ENCODE assay signal across 1 cellular context in genomic region chr17:48915459-48916282, GRCh38.
TF ChIP-seq lines count a peak whose summit lies in the region.

No MANE protein-coding gene starts in this region.

TF ChIP-seq in GM12878, 131 proteins besides CTCF, POLR2A, EP300 and RAD21:
- TF ChIP-seq EED (IDR thresholded peaks at IDR 0.05; ENCODE audit: low read depth) (peak; percentile 66), RFX5 (IDR thresholded peaks at IDR 0.05; ENCODE audit: low read depth, low read length) (no peak), IRF4 (IDR thresholded peaks at IDR 0.05; ENCODE audit: low read depth, low read length) (peak; percentile 76; the same call in 1 of the 2 replicates), RELA (IDR thresholded peaks at IDR 0.05; ENCODE audit: borderline replicate concordance, partially characterized antibody) (peak; percentile 95), TCF12 (IDR thresholded peaks at IDR 0.05; ENCODE audit: low read depth, low read length) (peak; percentile 34; the same call in 1 of the 2 replicates), BRCA1 (IDR thresholded peaks at IDR 0.05; ENCODE audit: low read depth, low read length) (no peak), PML (IDR thresholded peaks at IDR 0.05; ENCODE audit: low read length) (peak; percentile 82), KLF5 (IDR thresholded peaks at IDR 0.05; ENCODE audit: partially characterized antibody) (no peak), BHLHE40 (IDR thresholded peaks at IDR 0.05; ENCODE audit: borderline replicate concordance in 1 of 2, low read depth in 2 of 2, low read length in 1 of 2) (peak in 1 of 2 experiments; percentile 35; a peak in 1 of 4 replicates), ATF7 (IDR thresholded peaks at IDR 0.05; ENCODE audit: low read depth) (peak; percentile 73), RELB (IDR thresholded peaks at IDR 0.05; ENCODE audit: low read depth) (peak; percentile 96), DPF2 (IDR thresholded peaks at IDR 0.05) (peak; percentile 90), BCL11A (IDR thresholded peaks at IDR 0.05; ENCODE audit: low read depth, low read length) (peak; percentile 71), SIN3A (IDR thresholded peaks at IDR 0.05; ENCODE audit: low read depth, low read length) (0 out of 2 replicates have a peak, but pooled peaks have one; percentile 13), PKNOX1 (IDR thresholded peaks at IDR 0.05) (0 out of 2 replicates have a peak, but pooled peaks have one; percentile 8), FOXM1 (IDR thresholded peaks at IDR 0.05; ENCODE audit: low read depth, low read length) (peak; percentile 90), CHD4 (IDR thresholded peaks at IDR 0.05) (no peak), NFIC (IDR thresholded peaks at IDR 0.05; ENCODE audit: low read depth, low read length) (peak; percentile 88), CBFB (IDR thresholded peaks at IDR 0.05; ENCODE audit: low read depth) (peak; percentile 61; the same call in 1 of the 2 replicates), MEF2A (IDR thresholded peaks at IDR 0.05; ENCODE audit: insufficient read depth, low read depth, low read length) (peak; percentile 58; the same call in 1 of the 2 replicates), RAD51 (IDR thresholded peaks at IDR 0.05) (peak; percentile 39; the same call in 1 of the 2 replicates), SRF (IDR thresholded peaks at IDR 0.05; ENCODE audit: low read depth in 2 of 2, low read length in 2 of 2) (0 out of 4 replicates have a peak, but pooled peaks of 1 of the 2 experiments have one; percentile 24), IKZF2 (IDR thresholded peaks at IDR 0.05) (peak; percentile 69 to 76), CREM (IDR thresholded peaks at IDR 0.05; ENCODE audit: low read depth) (peak; percentile 78; the same call in 1 of the 2 replicates), CREB1 (IDR thresholded peaks at IDR 0.05; ENCODE audit: low read depth) (peak; percentile 42; the same call in 1 of the 2 replicates), NBN (IDR thresholded peaks at IDR 0.05) (peak; percentile 56; the same call in 1 of the 2 replicates), SPI1 (IDR thresholded peaks at IDR 0.05; ENCODE audit: borderline replicate concordance, insufficient read depth, low read depth, low read length) (no peak; the same call in 1 of the 2 replicates), E4F1 (IDR thresholded peaks at IDR 0.05; ENCODE audit: borderline replicate concordance, partially characterized antibody) (no peak), ATF2 (IDR thresholded peaks at IDR 0.05; ENCODE audit: low read length) (peak; percentile 84), IKZF1 (conservative IDR thresholded peaks at IDR 0.05) (peak; percentile 63), GABPA (IDR thresholded peaks at IDR 0.05; ENCODE audit: low read depth) (no peak; the same call in none of the 2 replicates), NR2F1 (conservative IDR thresholded peaks at IDR 0.05) (no peak), RCOR1 (conservative IDR thresholded peaks at IDR 0.05; ENCODE audit: low read depth, low read length) (0 out of 2 replicates have a peak, but pooled peaks have one; percentile 66), BMI1 (IDR thresholded peaks at IDR 0.05; ENCODE audit: borderline replicate concordance) (0 out of 2 replicates have a peak, but pooled peaks have one; percentile 17), JUNB (IDR thresholded peaks at IDR 0.05) (peak; percentile 97), JUND (IDR thresholded peaks at IDR 0.05; ENCODE audit: low read depth, low read length) (peak; percentile 82), CHD1 (IDR thresholded peaks at IDR 0.05; ENCODE audit: low read depth, low read length) (no peak), RUNX3 (IDR thresholded peaks at IDR 0.05; ENCODE audit: low read length) (peak; percentile 77), SP1 (IDR thresholded peaks at IDR 0.05; ENCODE audit: low read depth, low read length) (peak; percentile 24), MXI1 (IDR thresholded peaks at IDR 0.05; ENCODE audit: low read depth, low read length) (peak; percentile 67; the same call in 1 of the 2 replicates), SREBF1 (IDR thresholded peaks at IDR 0.05; ENCODE audit: low read length) (no peak), CEBPB (IDR thresholded peaks at IDR 0.05; ENCODE audit: borderline replicate concordance in 1 of 2, low read depth in 2 of 2, low read length in 2 of 2) (peak in 1 of 2 experiments; percentile 20; a peak in 1 of 4 replicates), ZBTB11 (CRISPR knock-in tag; IDR thresholded peaks at IDR 0.05) (peak; percentile 70), CHD2 (IDR thresholded peaks at IDR 0.05; ENCODE audit: borderline replicate concordance, low read depth, low read length) (no peak), HDGF (IDR thresholded peaks at IDR 0.05) (peak; percentile 70; the same call in 1 of the 2 replicates), YY1 (IDR thresholded peaks at IDR 0.05; ENCODE audit: low read depth, low read length) (peak; percentile 42; the same call in 1 of the 2 replicates)
- TF ChIP-seq, protein P1, sequence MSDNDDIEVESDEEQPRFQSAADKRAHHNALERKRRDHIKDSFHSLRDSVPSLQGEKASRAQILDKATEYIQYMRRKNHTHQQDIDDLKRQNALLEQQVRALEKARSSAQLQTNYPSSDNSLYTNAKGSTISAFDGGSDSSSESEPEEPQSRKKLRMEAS (IDR thresholded peaks at IDR 0.05; ENCODE audit: low read depth, low read length), result no peak
- TF ChIP-seq, protein P2, sequence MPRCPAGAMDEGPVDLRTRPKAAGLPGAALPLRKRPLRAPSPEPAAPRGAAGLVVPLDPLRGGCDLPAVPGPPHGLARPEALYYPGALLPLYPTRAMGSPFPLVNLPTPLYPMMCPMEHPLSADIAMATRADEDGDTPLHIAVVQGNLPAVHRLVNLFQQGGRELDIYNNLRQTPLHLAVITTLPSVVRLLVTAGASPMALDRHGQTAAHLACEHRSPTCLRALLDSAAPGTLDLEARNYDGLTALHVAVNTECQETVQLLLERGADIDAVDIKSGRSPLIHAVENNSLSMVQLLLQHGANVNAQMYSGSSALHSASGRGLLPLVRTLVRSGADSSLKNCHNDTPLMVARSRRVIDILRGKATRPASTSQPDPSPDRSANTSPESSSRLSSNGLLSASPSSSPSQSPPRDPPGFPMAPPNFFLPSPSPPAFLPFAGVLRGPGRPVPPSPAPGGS (IDR thresholded peaks at IDR 0.05; ENCODE audit: borderline replicate concordance, insufficient read depth, low read depth, low read length, poor library complexity, severe bottlenecking), result peak; percentile 72
- TF ChIP-seq, protein P3, sequence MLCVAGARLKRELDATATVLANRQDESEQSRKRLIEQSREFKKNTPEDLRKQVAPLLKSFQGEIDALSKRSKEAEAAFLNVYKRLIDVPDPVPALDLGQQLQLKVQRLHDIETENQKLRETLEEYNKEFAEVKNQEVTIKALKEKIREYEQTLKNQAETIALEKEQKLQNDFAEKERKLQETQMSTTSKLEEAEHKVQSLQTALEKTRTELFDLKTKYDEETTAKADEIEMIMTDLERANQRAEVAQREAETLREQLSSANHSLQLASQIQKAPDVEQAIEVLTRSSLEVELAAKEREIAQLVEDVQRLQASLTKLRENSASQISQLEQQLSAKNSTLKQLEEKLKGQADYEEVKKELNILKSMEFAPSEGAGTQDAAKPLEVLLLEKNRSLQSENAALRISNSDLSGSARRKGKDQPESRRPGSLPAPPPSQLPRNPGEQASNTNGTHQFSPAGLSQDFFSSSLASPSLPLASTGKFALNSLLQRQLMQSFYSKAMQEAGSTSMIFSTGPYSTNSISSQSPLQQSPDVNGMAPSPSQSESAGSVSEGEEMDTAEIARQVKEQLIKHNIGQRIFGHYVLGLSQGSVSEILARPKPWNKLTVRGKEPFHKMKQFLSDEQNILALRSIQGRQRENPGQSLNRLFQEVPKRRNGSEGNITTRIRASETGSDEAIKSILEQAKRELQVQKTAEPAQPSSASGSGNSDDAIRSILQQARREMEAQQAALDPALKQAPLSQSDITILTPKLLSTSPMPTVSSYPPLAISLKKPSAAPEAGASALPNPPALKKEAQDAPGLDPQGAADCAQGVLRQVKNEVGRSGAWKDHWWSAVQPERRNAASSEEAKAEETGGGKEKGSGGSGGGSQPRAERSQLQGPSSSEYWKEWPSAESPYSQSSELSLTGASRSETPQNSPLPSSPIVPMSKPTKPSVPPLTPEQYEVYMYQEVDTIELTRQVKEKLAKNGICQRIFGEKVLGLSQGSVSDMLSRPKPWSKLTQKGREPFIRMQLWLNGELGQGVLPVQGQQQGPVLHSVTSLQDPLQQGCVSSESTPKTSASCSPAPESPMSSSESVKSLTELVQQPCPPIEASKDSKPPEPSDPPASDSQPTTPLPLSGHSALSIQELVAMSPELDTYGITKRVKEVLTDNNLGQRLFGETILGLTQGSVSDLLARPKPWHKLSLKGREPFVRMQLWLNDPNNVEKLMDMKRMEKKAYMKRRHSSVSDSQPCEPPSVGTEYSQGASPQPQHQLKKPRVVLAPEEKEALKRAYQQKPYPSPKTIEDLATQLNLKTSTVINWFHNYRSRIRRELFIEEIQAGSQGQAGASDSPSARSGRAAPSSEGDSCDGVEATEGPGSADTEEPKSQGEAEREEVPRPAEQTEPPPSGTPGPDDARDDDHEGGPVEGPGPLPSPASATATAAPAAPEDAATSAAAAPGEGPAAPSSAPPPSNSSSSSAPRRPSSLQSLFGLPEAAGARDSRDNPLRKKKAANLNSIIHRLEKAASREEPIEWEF (IDR thresholded peaks at IDR 0.05; ENCODE audit: insufficient replicate concordance, low read depth, low read length), result peak; percentile 71
